Comparison of ENCODE assay signal across 19 cellular contexts in genomic region chr11:16002942-16003341, GRCh38.
DNase-seq lines count a peak whose midpoint lies in the region; ATAC-seq and TF ChIP-seq lines count a peak whose summit lies in the region.
"Had no signal": no experiment of that assay in that cellular context is flagged by ENCODE, and none has a peak within 500 bp of the region (broad histone marks: within the 10 kb centered on the region; RNA-seq: fewer than 3 reads in every experiment).

No MANE protein-coding gene starts in this region.

- TF ChIP-seq EP300 in upper lobe of left lung (IDR thresholded peaks at IDR 0.05) (no peak), transverse colon (IDR thresholded peaks at IDR 0.05; ENCODE audit: low read depth) (no peak)

- intact Hi-C loops in Right ventricle myocardium superior (cut with DNase I) (no loop called here), transverse colon (cut with DNase I; ENCODE audit: low total_unique reads) (no loop called here), left colon (cut with DNase I, micrococcal nuclease) (no loop called here)

- TF ChIP-seq CTCF in upper lobe of left lung (IDR thresholded peaks at IDR 0.05) (no peak), transverse colon (IDR thresholded peaks at IDR 0.05) (no peak)

- 83 to 95% methylated on average over 1 of the region's 1 CpG for WGBS in upper lobe of left lung, 2 donors
- WGBS in transverse colon (ENCODE audit: low coverage in 1 of 2), 2 donors: 94 to 100% methylated on average over 1 of the region's 1 CpG

- H3K27me3 ChIP-seq in upper lobe of left lung: no peaks in the 10 kb centered on the region
- H3K27me3 ChIP-seq in transverse colon: no peaks in the 10 kb centered on the region

- no peak for TF ChIP-seq POLR2A in upper lobe of left lung (IDR thresholded peaks at IDR 0.05)
- no peak for TF ChIP-seq POLR2A in transverse colon (IDR thresholded peaks at IDR 0.05)

- peaks cover 10 to 17% (median 13%) of the 10 kb centered on the region in 4 donors for H3K4me1 ChIP-seq in upper lobe of left lung
- H3K4me1 ChIP-seq in transverse colon: peaks cover 0 to 8% (median 3%) of the 10 kb centered on the region in 4 donors

- H3K9me3 ChIP-seq in upper lobe of left lung (no peaks in the 10 kb centered on the region), transverse colon (no peaks in the 10 kb centered on the region)
- H3K9me3 ChIP-seq: SK-N-SH had no signal

- no peak overlapping the region for H3K4me3 ChIP-seq in upper lobe of left lung
- H3K4me3 ChIP-seq in transverse colon: no peak overlapping the region

- H3K36me3 ChIP-seq in upper lobe of left lung (no peaks in the 10 kb centered on the region), transverse colon (no peaks in the 10 kb centered on the region)

- in situ Hi-C loops in transverse colon (cut with MboI; ENCODE audit: low pct_ligation_motif_present in 1 of 4, low pct_unique_long_range_greater_than_20kb in 1 of 4, low sequenced_read_pairs in 3 of 4): no loop called here

- DNase-seq in NCI-H510A treated with DMSO at 0.1 percent for 48 hours (lab: John Stamatoyannopoulos, UW) (peak; percentile 38), NCI-H510A (lab: John Stamatoyannopoulos, UW) (no peak), Right ventricle myocardium superior (no peak), myocyte (ENCODE audit: low read depth) (peak; percentile 42), upper lobe of left lung (no peak), transverse colon (no peak), left colon (no peak)
- no peak for DNase-seq in stimulated activated CD8-positive, alpha-beta memory T cell treated with anti-CD3 and anti-CD28 coated beads, Interleukin-4, amount 100 ng/mL, for 48 hours
- DNase-seq: activated CD4-positive, alpha-beta T cell treated with anti-CD3 and anti-CD28 coated beads, Interleukin-2, amount 50 U/mL, for 1 hour; effector memory CD8-positive, alpha-beta T cell; EL; Karpas-422; NCI-H1092; NCI-H187 treated with DMSO at 0.1 percent for 48 hours; SK-N-SH; stimulated activated CD4-positive, alpha-beta T cell treated with anti-CD3 and anti-CD28 coated beads, Interleukin-12 subunit alpha, Interleukin-12 subunit beta, amount 100 ng/mL, for 4 hours; stimulated activated CD4-positive, alpha-beta T cell treated with anti-CD3 and anti-CD28 coated beads, Interleukin-4, amount 100 ng/mL, for 4 hours; stimulated activated naive CD8-positive, alpha-beta T cell treated with anti-CD3 and anti-CD28 coated beads, Interleukin-15, amount 100 ng/mL, for 72 hours had no signal

- peak; percentile 81 for ATAC-seq in Right ventricle myocardium superior (ENCODE audit: poor library complexity)
- no peak for ATAC-seq in upper lobe of left lung (ENCODE audit: low FRiP score in 2 of 2)
- no peak for ATAC-seq in left colon
- ATAC-seq: activated T-helper 17 cell treated with anti-CD3 and anti-CD28 coated beads, Interleukin-2, amount 50 U/mL, for 72 hours; effector memory CD8-positive, alpha-beta T cell; stimulated activated naive CD8-positive, alpha-beta T cell treated with anti-CD3 and anti-CD28 coated beads, Interleukin-15, amount 100 ng/mL, for 72 hours had no signal

- H3K27ac ChIP-seq in upper lobe of left lung (peak overlapping the region; percentile 49 to 78 (median 60)), transverse colon (no peak overlapping the region)

Comparison
In these comparisons a context has a peak if more than half of its experiments do, and no peak if none do; other contexts are left out.
1. DNase-seq: peak in NCI-H510A treated with DMSO at 0.1 percent for 48 hours (single experiment) and myocyte (single experiment); none in NCI-H510A (single experiment), Right ventricle myocardium superior (single experiment), upper lobe of left lung (0 of 2), stimulated activated CD8-positive, alpha-beta memory T cell treated with anti-CD3 and anti-CD28 coated beads, Interleukin-4, amount 100 ng/mL, for 48 hours (single experiment), transverse colon (single experiment) and left colon (0 of 2).
2. H3K27ac ChIP-seq: peak in upper lobe of left lung (4 of 4); none in transverse colon (0 of 4).